ENCODE assay signal across 1 cellular context in the genomic region with DNA sequence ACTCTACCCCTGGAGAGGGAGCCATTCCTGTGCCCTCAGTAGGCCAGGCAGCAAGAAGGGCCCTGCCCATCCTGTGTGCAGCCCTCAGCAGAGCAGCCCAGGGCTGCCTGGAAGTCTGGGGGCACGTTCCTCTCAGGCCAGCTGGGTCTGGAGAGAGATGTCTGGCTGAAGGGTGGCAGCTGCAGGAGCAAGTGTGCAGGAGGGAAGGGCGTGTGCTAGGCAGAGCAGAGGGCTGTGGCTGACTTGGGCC.
TF ChIP-seq lines count a peak whose summit lies in the region.

No MANE protein-coding gene starts in this region.

TF ChIP-seq in SK-N-SH, 30 proteins besides CTCF, POLR2A, EP300 and RAD21 (continued from another document):
- TF ChIP-seq SIN3A (IDR thresholded peaks at IDR 0.05; ENCODE audit: borderline replicate concordance, low read depth, low read length) (no peak), GATA2 (CRISPR knock-in tag; IDR thresholded peaks at IDR 0.05) (no peak), EZH2phosphoT487 (IDR thresholded peaks at IDR 0.05; ENCODE audit: borderline replicate concordance, low read depth) (no peak), CHD2 (IDR thresholded peaks at IDR 0.05; ENCODE audit: low read length, partially characterized antibody) (no peak)
- TF ChIP-seq, protein P1, sequence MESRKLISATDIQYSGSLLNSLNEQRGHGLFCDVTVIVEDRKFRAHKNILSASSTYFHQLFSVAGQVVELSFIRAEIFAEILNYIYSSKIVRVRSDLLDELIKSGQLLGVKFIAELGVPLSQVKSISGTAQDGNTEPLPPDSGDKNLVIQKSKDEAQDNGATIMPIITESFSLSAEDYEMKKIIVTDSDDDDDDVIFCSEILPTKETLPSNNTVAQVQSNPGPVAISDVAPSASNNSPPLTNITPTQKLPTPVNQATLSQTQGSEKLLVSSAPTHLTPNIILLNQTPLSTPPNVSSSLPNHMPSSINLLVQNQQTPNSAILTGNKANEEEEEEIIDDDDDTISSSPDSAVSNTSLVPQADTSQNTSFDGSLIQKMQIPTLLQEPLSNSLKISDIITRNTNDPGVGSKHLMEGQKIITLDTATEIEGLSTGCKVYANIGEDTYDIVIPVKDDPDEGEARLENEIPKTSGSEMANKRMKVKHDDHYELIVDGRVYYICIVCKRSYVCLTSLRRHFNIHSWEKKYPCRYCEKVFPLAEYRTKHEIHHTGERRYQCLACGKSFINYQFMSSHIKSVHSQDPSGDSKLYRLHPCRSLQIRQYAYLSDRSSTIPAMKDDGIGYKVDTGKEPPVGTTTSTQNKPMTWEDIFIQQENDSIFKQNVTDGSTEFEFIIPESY (IDR thresholded peaks at IDR 0.05; ENCODE audit: borderline replicate concordance, low read depth): no peak
- TF ChIP-seq, protein P2, sequence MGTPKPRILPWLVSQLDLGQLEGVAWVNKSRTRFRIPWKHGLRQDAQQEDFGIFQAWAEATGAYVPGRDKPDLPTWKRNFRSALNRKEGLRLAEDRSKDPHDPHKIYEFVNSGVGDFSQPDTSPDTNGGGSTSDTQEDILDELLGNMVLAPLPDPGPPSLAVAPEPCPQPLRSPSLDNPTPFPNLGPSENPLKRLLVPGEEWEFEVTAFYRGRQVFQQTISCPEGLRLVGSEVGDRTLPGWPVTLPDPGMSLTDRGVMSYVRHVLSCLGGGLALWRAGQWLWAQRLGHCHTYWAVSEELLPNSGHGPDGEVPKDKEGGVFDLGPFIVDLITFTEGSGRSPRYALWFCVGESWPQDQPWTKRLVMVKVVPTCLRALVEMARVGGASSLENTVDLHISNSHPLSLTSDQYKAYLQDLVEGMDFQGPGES (IDR thresholded peaks at IDR 0.05; ENCODE audit: low read depth, low read length): no peak
